In the genomic region with DNA sequence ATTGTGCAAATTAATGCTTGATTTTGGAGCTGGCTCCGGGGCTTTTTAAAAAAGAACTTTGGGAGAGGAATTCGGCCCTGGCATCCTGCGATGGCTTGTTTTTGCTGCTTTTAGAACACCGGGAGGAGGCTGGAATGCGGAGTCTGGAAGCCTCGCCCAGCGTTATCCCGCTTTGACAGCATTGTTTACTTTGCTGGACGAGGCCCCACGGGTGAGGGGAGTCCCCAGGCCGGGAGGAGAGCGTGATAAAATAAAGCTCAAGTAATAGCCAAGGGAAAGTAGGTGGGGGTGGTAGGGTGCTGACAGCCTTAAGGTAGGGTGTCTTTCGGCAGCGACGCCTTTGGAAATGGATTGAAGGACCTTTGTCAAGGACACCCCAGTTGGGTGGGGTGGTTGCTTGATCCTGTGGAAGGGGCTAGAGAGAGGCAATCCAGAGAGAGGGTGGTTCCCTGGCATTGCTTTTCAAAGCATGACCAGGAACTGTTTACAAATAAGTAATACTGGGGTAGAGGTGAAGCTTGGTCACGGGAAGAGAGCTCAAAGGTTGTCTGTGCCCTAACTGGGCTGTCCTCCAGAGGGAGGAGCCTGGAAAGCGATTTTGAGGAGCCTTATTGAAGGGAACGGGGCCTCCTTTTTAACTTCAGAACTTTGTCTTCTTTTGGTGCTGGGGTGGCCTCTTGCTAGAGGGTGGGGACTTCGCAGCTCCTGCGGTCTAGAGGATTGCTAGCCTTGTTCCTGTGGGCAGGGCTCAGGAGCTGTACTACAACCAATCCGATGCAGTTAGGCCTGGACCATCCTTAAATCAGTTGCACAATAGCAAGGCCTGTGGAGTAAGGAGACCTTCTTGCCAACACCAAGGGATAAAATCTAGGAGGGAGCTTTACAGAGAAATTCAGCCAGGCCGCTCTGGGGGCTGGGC, we compare ENCODE assay signal across 8 cellular contexts. TPM values are rescaled to one million over a fixed set of nuclear protein-coding genes. Genes with fewer than 3 reads are reported as not detected.
DNase-seq lines count a peak whose midpoint lies in the region; ATAC-seq, FAIRE-seq and TF ChIP-seq lines count a peak whose summit lies in the region.

No MANE protein-coding gene starts in this region.

- 9 to 12% methylated on average over 18 to 22 of the region's 22 CpGs for WGBS in mesodermal cell (ENCODE audit: insufficient coverage in 2 of 2), 2 experiments

- peaks cover 3% of the 10 kb centered on the region for H4K20me1 ChIP-seq in endothelial cell of umbilical vein (replicated peaks; ENCODE audit: control insufficient read depth, extremely low read depth, insufficient read depth, low read length)

- peak overlapping the region; percentile 98 for H3K4me3 Mint-ChIP-seq in activated CD4-positive, alpha-beta T cell treated with anti-CD3 and anti-CD28 coated beads, Interleukin-2, amount 10 ng/mL, durations not matched to agents 24 days and 14 days

- no peaks in the 10 kb centered on the region for H3K27me3 ChIP-seq in endothelial cell of umbilical vein (ENCODE audit: control insufficient read depth in 2 of 2, insufficient read depth in 2 of 2, low read length in 2 of 2)

- H3K27ac ChIP-seq in endothelial cell of umbilical vein (ENCODE audit: insufficient read depth, low read depth, low read length) (peak overlapping the region; percentile 42), mesodermal cell (ENCODE audit: low read depth, low read length, severe bottlenecking) (peak overlapping the region; percentile 84)

- TF ChIP-seq CTCF in endothelial cell of umbilical vein (IDR thresholded peaks at IDR 0.05; ENCODE audit: extremely low read depth in 1 of 2, insufficient read depth in 1 of 2, low read depth in 1 of 2, low read length in 2 of 2): no peak

- H3K4me3 ChIP-seq in endothelial cell of umbilical vein (replicated peaks in 1 of 3; ENCODE audit: insufficient read depth in 1 of 3, low read depth in 1 of 3, low read length in 3 of 3) (peak overlapping the region; percentile 64 to 83 (median 79)), mesodermal cell (ENCODE audit: extremely low read depth, insufficient read depth, low read length, poor library complexity, severe bottlenecking) (peak overlapping the region; percentile 97)

- no peaks in the 10 kb centered on the region for H3K9me3 Mint-ChIP-seq in activated CD4-positive, alpha-beta T cell treated with anti-CD3 and anti-CD28 coated beads, Interleukin-2, amount 10 ng/mL, durations not matched to agents 24 days and 14 days

- H3K36me3 Mint-ChIP-seq in activated CD4-positive, alpha-beta T cell treated with anti-CD3 and anti-CD28 coated beads, Interleukin-2, amount 10 ng/mL, durations not matched to agents 24 days and 14 days (ENCODE audit: low read depth): peaks cover 17% of the 10 kb centered on the region

- H3K4me1 ChIP-seq in endothelial cell of umbilical vein (ENCODE audit: control insufficient read depth, extremely low read depth, insufficient read depth, low read length) (peaks cover 28% of the 10 kb centered on the region), mesodermal cell (ENCODE audit: control insufficient read depth, insufficient read depth, low read length, poor library complexity, severe bottlenecking) (peaks cover 15% of the 10 kb centered on the region)

- TSS peak; percentile 29 for BruUV-seq in endothelial cell of umbilical vein (replicated peaks; lab: Mats Ljungman, UMichigan)

- peak overlapping the region; percentile 96 for H3K27ac Mint-ChIP-seq in activated CD4-positive, alpha-beta T cell treated with anti-CD3 and anti-CD28 coated beads, Interleukin-2, amount 10 ng/mL, durations not matched to agents 24 days and 14 days

- POLR2A ChIA-PET in endothelial cell of umbilical vein (lab: Charles Lee): interaction anchor here (1.0 to 1.8 kb wide), 2 partner anchors 28 to 40 kb away, joined by 3 to 9 read pairs; no protein-coding TSS in a partner anchor

- H3K9ac ChIP-seq in endothelial cell of umbilical vein (replicated peaks; ENCODE audit: extremely low read depth, insufficient read depth, low read length): peak overlapping the region; percentile 64

- intact Hi-C loops in activated CD4-positive, alpha-beta T cell treated with anti-CD3 and anti-CD28 coated beads, Interleukin-2, amount 10 ng/mL, durations not matched to agents 24 days and 14 days (cut with micrococcal nuclease): loop anchor here (1.0 to 2.0 kb wide), 4 partner anchors 23 to 259 kb away; a partner anchor contains a TSS
- intact Hi-C loops in endothelial cell of umbilical vein (cut with micrococcal nuclease): loop anchor here (1.0 to 2.0 kb wide), 2 partner anchors 23 to 74 kb away; a partner anchor contains a TSS

- H3K79me2 ChIP-seq in endothelial cell of umbilical vein (ENCODE audit: control insufficient read depth, insufficient read depth, low read length): peaks cover 42% of the 10 kb centered on the region

- H3K4me2 ChIP-seq in endothelial cell of umbilical vein (ENCODE audit: insufficient read depth, low read length): peak overlapping the region; percentile 96

- H3K4me1 Mint-ChIP-seq in activated CD4-positive, alpha-beta T cell treated with anti-CD3 and anti-CD28 coated beads, Interleukin-2, amount 10 ng/mL, durations not matched to agents 24 days and 14 days: peaks cover 40% of the 10 kb centered on the region

- TF ChIP-seq POLR2A in endothelial cell of umbilical vein (IDR thresholded peaks at IDR 0.05; ENCODE audit: low read depth, low read length): no peak

- H2AFZ ChIP-seq in endothelial cell of umbilical vein (ENCODE audit: low read depth, low read length): peak overlapping the region; percentile 23

- H3K9me3 ChIP-seq in endothelial cell of umbilical vein (replicated peaks; ENCODE audit: control insufficient read depth, insufficient read depth, low read length) (no peaks in the 10 kb centered on the region), mesodermal cell (ENCODE audit: control insufficient read depth, low read length) (no peaks in the 10 kb centered on the region)

- CTCF ChIA-PET in endothelial cell of umbilical vein (lab: Charles Lee): interaction anchor here (0.8 to 5.3 kb wide), 13 partner anchors 8 to 258 kb away, joined by 3 to 43 read pairs (median 5); a partner anchor contains a TSS

- dilution Hi-C loops in endothelial cell of umbilical vein (cut with MboI; ENCODE audit: extremely low pct_ligation_motif_present, low sequenced_read_pairs): no loop called here

- peak; percentile 40 for ATAC-seq in GM18873 (IDR thresholded peaks at IDR 0.05; ENCODE audit: low FRiP score, unreplicated experiment)

- DNase-seq in AG08395 (ENCODE audit: low spot score): peak; percentile 93
- peak; percentile 80 for DNase-seq in M059J (ENCODE audit: low read depth)
- peak; percentile 83 for DNase-seq in activated CD4-positive, alpha-beta T cell treated with anti-CD3 and anti-CD28 coated beads, Interleukin-2, amount 10 ng/mL, durations not matched to agents 24 days and 14 days
- peak; percentile 62 for DNase-seq in endothelial cell of umbilical vein (ENCODE audit: low read depth, low spot score)
- DNase-seq in superior temporal gyrus (ENCODE audit: extremely low spot score): peak; percentile 42
- DNase-seq in DMS153 (lab: John Stamatoyannopoulos, UW): no peak

- H3K36me3 ChIP-seq in endothelial cell of umbilical vein (ENCODE audit: control insufficient read depth in 2 of 2, extremely low read depth in 1 of 2, insufficient read depth in 2 of 2, low read length in 2 of 2) (no peaks in the 10 kb centered on the region), mesodermal cell (ENCODE audit: control insufficient read depth, insufficient read depth, low read length) (peaks cover 29% of the 10 kb centered on the region)

- peak; percentile 84 for FAIRE-seq in endothelial cell of umbilical vein (lab: Jason Lieb, UNC)

- H3K27me3 Mint-ChIP-seq in activated CD4-positive, alpha-beta T cell treated with anti-CD3 and anti-CD28 coated beads, Interleukin-2, amount 10 ng/mL, durations not matched to agents 24 days and 14 days: no peaks in the 10 kb centered on the region

- H3K9me1 ChIP-seq in endothelial cell of umbilical vein (replicated peaks; ENCODE audit: control insufficient read depth, extremely low read depth, insufficient read depth, low read length): no peaks in the 10 kb centered on the region

RNA-seq across cellular contexts. Expression of a gene that starts 1.2 kb away (rescaled TPM):
- 33.9 and 46.0 TPM in 2 replicates for total RNA-seq in M059J (2014; rRNA removed; shearing (Covaris generic))
- 37.6 and 38.3 TPM in 2 replicates for total RNA-seq in activated CD4-positive, alpha-beta T cell treated with anti-CD3 and anti-CD28 coated beads, Interleukin-2, amount 10 ng/mL, durations not matched to agents 24 days and 14 days
- total RNA-seq in endothelial cell of umbilical vein: 46.6 and 47.0 TPM in 2 replicates
- polyA plus RNA-seq in endothelial cell of umbilical vein: 13.9 and 18.2 TPM in 2 replicates
- 17.6 and 19.9 TPM in 2 replicates for polyA plus RNA-seq in endothelial cell of umbilical vein (2011; cell fraction: cytosol; rRNA removed)
- polyA plus RNA-seq in endothelial cell of umbilical vein (2011; cell fraction: nucleus; rRNA removed): 13.5 and 15.6 TPM in 2 replicates
- 29.8 and 35.4 TPM in 2 replicates for polyA plus RNA-seq in endothelial cell of umbilical vein (2012)
- 41.3 and 43.9 TPM in 2 replicates for polyA minus RNA-seq in endothelial cell of umbilical vein
- 22.1 TPM for polyA minus RNA-seq in endothelial cell of umbilical vein (2011; cell fraction: cytosol; rRNA and poly(A)+ RNA removed)
- polyA minus RNA-seq in endothelial cell of umbilical vein (2011; cell fraction: nucleus; rRNA and poly(A)+ RNA removed): 13.1 and 20.5 TPM in 2 replicates
- polyA plus RNA-seq in mesodermal cell (2013, experiment 1 of 2): 62.8 TPM
- polyA plus RNA-seq in mesodermal cell (2013, experiment 2 of 2): 56.5 TPM

RNA-seq across cellular contexts. Expression of a gene that starts 22.7 kb away (rescaled TPM):
- 17.8 and 21.4 TPM in 2 replicates for total RNA-seq in M059J (2014; rRNA removed; shearing (Covaris generic))
- 17.2 and 18.7 TPM in 2 replicates for total RNA-seq in activated CD4-positive, alpha-beta T cell treated with anti-CD3 and anti-CD28 coated beads, Interleukin-2, amount 10 ng/mL, durations not matched to agents 24 days and 14 days
- total RNA-seq in endothelial cell of umbilical vein: 9.6 and 14.7 TPM in 2 replicates
- polyA plus RNA-seq in endothelial cell of umbilical vein: 19.8 and 24.4 TPM in 2 replicates
- polyA plus RNA-seq in endothelial cell of umbilical vein (2011; cell fraction: cytosol; rRNA removed): 23.0 and 24.0 TPM in 2 replicates
- polyA plus RNA-seq in endothelial cell of umbilical vein (2011; cell fraction: nucleus; rRNA removed): 12.8 and 13.7 TPM in 2 replicates
- polyA plus RNA-seq in endothelial cell of umbilical vein (2012): 19.4 and 23.9 TPM in 2 replicates
- polyA minus RNA-seq in endothelial cell of umbilical vein: 7.3 and 21.0 TPM in 2 replicates
- 3.2 TPM for polyA minus RNA-seq in endothelial cell of umbilical vein (2011; cell fraction: cytosol; rRNA and poly(A)+ RNA removed)
- polyA minus RNA-seq in endothelial cell of umbilical vein (2011; cell fraction: nucleus; rRNA and poly(A)+ RNA removed): 2.9 and 4.5 TPM in 2 replicates
- 13.5 TPM for polyA plus RNA-seq in mesodermal cell (2013, experiment 1 of 2)
- 12.5 TPM for polyA plus RNA-seq in mesodermal cell (2013, experiment 2 of 2)

RNA-seq across cellular contexts. Expression of a gene that starts 36.3 kb away (rescaled TPM):
- total RNA-seq in M059J (2014; rRNA removed; shearing (Covaris generic)): not detected in 2 replicates
- not detected in 2 replicates for total RNA-seq in activated CD4-positive, alpha-beta T cell treated with anti-CD3 and anti-CD28 coated beads, Interleukin-2, amount 10 ng/mL, durations not matched to agents 24 days and 14 days
- total RNA-seq in endothelial cell of umbilical vein: not detected in 2 replicates
- not detected in 2 replicates for polyA plus RNA-seq in endothelial cell of umbilical vein
- polyA plus RNA-seq in endothelial cell of umbilical vein (2011; cell fraction: cytosol; rRNA removed): not detected in 2 replicates
- not detected in 2 replicates for polyA plus RNA-seq in endothelial cell of umbilical vein (2011; cell fraction: nucleus; rRNA removed)
- not detected in 2 replicates for polyA plus RNA-seq in endothelial cell of umbilical vein (2012)
- not detected in 2 replicates for polyA minus RNA-seq in endothelial cell of umbilical vein
- polyA minus RNA-seq in endothelial cell of umbilical vein (2011; cell fraction: cytosol; rRNA and poly(A)+ RNA removed): not detected
- not detected in 2 replicates for polyA minus RNA-seq in endothelial cell of umbilical vein (2011; cell fraction: nucleus; rRNA and poly(A)+ RNA removed)
- polyA plus RNA-seq in mesodermal cell (2013, experiment 1 of 2): not detected
- 0.61 TPM for polyA plus RNA-seq in mesodermal cell (2013, experiment 2 of 2)
